In the genomic region with DNA sequence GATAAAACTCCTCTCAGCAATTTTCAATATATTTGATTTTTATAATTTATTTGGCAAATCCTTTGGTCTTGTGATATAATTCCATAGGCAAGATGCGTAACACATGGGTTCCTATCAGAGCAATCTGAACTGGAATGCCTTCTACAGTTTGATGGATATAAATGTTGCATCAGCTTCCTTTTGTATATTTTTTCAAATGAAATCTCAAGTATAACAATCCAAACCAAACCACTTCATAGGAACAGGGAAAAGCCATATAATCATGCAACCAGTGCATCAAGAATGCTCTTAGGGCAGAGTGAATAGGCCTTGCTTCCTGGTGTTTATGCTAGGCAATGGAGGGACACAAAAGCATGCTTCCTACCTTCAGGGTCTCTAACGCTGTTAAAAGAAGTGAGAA, we compare ENCODE assay signal across 27 cellular contexts.
"Had no signal": no experiment of that assay in that cellular context is flagged by ENCODE, and none has a peak within 500 bp of the region (broad histone marks: within the 10 kb centered on the region; RNA-seq: fewer than 3 reads in every experiment).

No MANE protein-coding gene starts in this region.

- DNase-seq: activated CD4-positive, alpha-beta memory T cell treated with anti-CD3 and anti-CD28 coated beads for 36 hours; activated CD4-positive, alpha-beta T cell treated with anti-CD3 and anti-CD28 coated beads, Interleukin-2, amount 10 ng/mL, durations not matched to agents 7 days and 5 days; activated CD4-positive, CD25-positive, alpha-beta regulatory T cell; activated CD8-positive, alpha-beta memory T cell treated with anti-CD3 and anti-CD28 coated beads for 24 hours; activated gamma-delta T cell treated with Interleukin-2 at 50 U/mL for 16 hours; activated naive CD4-positive, alpha-beta T cell treated with anti-CD3 and anti-CD28 coated beads, Interleukin-2, amount 10 ng/mL, durations not matched to agents 7 days and 5 days; activated naive CD8-positive, alpha-beta T cell treated with anti-CD3 and anti-CD28 coated beads for 36 hours; activated T-cell treated with anti-CD3 and anti-CD28 coated beads, Interleukin-2, amount 50 U/mL, for 4 hours; adrenal gland; anterior cingulate cortex; body of pancreas; central memory CD4-positive, alpha-beta T cell; KG1; NCI-H1048; NCI-H146; NCI-H187 treated with DMSO at 0.1 percent for 48 hours; NCI-H2081 treated with DMSO at 0.1 percent for 48 hours; NCI-H2171 treated with DMSO at 0.1 percent for 48 hours; NCI-H226; NCI-H510A; NCI-H526 treated with DMSO at 0.1 percent for 48 hours; NCI-H82; SIG-M5; T-cell had no signal

- H3K9me3 ChIP-seq: adrenal gland, body of pancreas had no signal

- H3K36me3 Mint-ChIP-seq: activated CD4-positive, alpha-beta memory T cell treated with anti-CD3 and anti-CD28 coated beads for 36 hours; activated naive CD4-positive, alpha-beta T cell treated with anti-CD3 and anti-CD28 coated beads, Interleukin-2, amount 10 ng/mL, durations not matched to agents 7 days and 5 days; activated naive CD8-positive, alpha-beta T cell treated with anti-CD3 and anti-CD28 coated beads for 36 hours had no signal

- H3K4me1 ChIP-seq: adrenal gland, body of pancreas had no signal

- ATAC-seq: activated T-cell treated with anti-CD3 and anti-CD28 coated beads, Interleukin-2, amount 50 U/mL, for 4 hours; activated T-helper 17 cell treated with anti-CD3 and anti-CD28 coated beads, Interleukin-2, amount 50 U/mL, for 72 hours; body of pancreas; T-cell had no signal

- H3K27me3 Mint-ChIP-seq: activated CD4-positive, alpha-beta memory T cell treated with anti-CD3 and anti-CD28 coated beads for 36 hours; activated naive CD4-positive, alpha-beta T cell treated with anti-CD3 and anti-CD28 coated beads, Interleukin-2, amount 10 ng/mL, durations not matched to agents 7 days and 5 days; activated T-helper 17 cell treated with anti-CD3 and anti-CD28 coated beads, Interleukin-2, amount 50 U/mL, for 72 hours had no signal

- H3K4me3 ChIP-seq: adrenal gland, body of pancreas had no signal

- H3K27ac ChIP-seq: adrenal gland, body of pancreas, VCaP had no signal

- H3K36me3 ChIP-seq: adrenal gland had no signal

- H3K9me3 Mint-ChIP-seq: activated CD4-positive, alpha-beta memory T cell treated with anti-CD3 and anti-CD28 coated beads for 36 hours; activated CD4-positive, alpha-beta T cell treated with anti-CD3 and anti-CD28 coated beads, Interleukin-2, amount 10 ng/mL, durations not matched to agents 7 days and 5 days; activated naive CD4-positive, alpha-beta T cell treated with anti-CD3 and anti-CD28 coated beads, Interleukin-2, amount 10 ng/mL, durations not matched to agents 7 days and 5 days; activated naive CD8-positive, alpha-beta T cell treated with anti-CD3 and anti-CD28 coated beads for 36 hours; activated T-cell treated with anti-CD3 and anti-CD28 coated beads, Interleukin-2, amount 50 U/mL, for 4 hours; activated T-helper 17 cell treated with anti-CD3 and anti-CD28 coated beads, Interleukin-2, amount 50 U/mL, for 72 hours; T-cell had no signal

- H3K4me3 Mint-ChIP-seq: activated CD4-positive, alpha-beta memory T cell treated with anti-CD3 and anti-CD28 coated beads for 36 hours; activated CD4-positive, alpha-beta T cell treated with anti-CD3 and anti-CD28 coated beads, Interleukin-2, amount 10 ng/mL, durations not matched to agents 7 days and 5 days; activated naive CD4-positive, alpha-beta T cell treated with anti-CD3 and anti-CD28 coated beads, Interleukin-2, amount 10 ng/mL, durations not matched to agents 7 days and 5 days; activated naive CD8-positive, alpha-beta T cell treated with anti-CD3 and anti-CD28 coated beads for 36 hours; activated T-cell treated with anti-CD3 and anti-CD28 coated beads, Interleukin-2, amount 50 U/mL, for 4 hours; activated T-helper 17 cell treated with anti-CD3 and anti-CD28 coated beads, Interleukin-2, amount 50 U/mL, for 72 hours; T-cell had no signal

- H3K27ac Mint-ChIP-seq: activated CD4-positive, alpha-beta memory T cell treated with anti-CD3 and anti-CD28 coated beads for 36 hours; activated CD4-positive, alpha-beta T cell treated with anti-CD3 and anti-CD28 coated beads, Interleukin-2, amount 10 ng/mL, durations not matched to agents 7 days and 5 days; activated naive CD4-positive, alpha-beta T cell treated with anti-CD3 and anti-CD28 coated beads, Interleukin-2, amount 10 ng/mL, durations not matched to agents 7 days and 5 days; activated naive CD8-positive, alpha-beta T cell treated with anti-CD3 and anti-CD28 coated beads for 36 hours; T-cell had no signal

- H3K27me3 ChIP-seq: adrenal gland, body of pancreas had no signal

- FAIRE-seq: bronchial epithelial cell had no signal

- H3K4me1 Mint-ChIP-seq: activated naive CD4-positive, alpha-beta T cell treated with anti-CD3 and anti-CD28 coated beads, Interleukin-2, amount 10 ng/mL, durations not matched to agents 7 days and 5 days; activated T-helper 17 cell treated with anti-CD3 and anti-CD28 coated beads, Interleukin-2, amount 50 U/mL, for 72 hours had no signal
